In the genomic region with DNA sequence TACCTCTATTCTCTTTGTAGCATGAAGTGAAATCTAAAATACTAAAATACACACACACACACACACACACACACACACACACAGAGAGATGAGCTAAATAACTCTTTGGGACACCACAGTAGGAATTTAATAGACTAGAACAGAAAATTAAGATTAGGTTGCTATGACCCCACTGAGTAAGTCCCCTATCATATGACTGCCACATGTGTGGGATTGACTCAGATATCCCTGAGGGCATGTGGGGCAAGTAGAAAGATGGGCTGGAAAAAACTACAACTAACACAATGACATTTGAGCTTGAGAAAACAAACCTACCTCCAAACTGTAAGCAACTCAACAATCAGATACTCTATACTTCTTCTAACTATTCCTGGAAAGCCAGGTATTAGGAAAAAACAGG, we compare ENCODE assay signal across 1 cellular context.
TF ChIP-seq lines count a peak whose summit lies in the region.

No MANE protein-coding gene starts in this region.

TF ChIP-seq in HEK293, 187 proteins besides CTCF, POLR2A, EP300 and RAD21 (continued from another document and continues in another):
- TF ChIP-seq, protein P1, sequence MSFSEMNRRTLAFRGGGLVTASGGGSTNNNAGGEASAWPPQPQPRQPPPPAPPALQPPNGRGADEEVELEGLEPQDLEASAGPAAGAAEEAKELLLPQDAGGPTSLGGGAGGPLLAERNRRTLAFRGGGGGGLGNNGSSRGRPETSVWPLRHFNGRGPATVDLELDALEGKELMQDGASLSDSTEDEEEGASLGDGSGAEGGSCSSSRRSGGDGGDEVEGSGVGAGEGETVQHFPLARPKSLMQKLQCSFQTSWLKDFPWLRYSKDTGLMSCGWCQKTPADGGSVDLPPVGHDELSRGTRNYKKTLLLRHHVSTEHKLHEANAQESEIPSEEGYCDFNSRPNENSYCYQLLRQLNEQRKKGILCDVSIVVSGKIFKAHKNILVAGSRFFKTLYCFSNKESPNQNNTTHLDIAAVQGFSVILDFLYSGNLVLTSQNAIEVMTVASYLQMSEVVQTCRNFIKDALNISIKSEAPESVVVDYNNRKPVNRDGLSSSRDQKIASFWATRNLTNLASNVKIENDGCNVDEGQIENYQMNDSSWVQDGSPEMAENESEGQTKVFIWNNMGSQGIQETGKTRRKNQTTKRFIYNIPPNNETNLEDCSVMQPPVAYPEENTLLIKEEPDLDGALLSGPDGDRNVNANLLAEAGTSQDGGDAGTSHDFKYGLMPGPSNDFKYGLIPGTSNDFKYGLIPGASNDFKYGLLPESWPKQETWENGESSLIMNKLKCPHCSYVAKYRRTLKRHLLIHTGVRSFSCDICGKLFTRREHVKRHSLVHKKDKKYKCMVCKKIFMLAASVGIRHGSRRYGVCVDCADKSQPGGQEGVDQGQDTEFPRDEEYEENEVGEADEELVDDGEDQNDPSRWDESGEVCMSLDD (tag by site-specific recombination; IDR thresholded peaks at IDR 0.05) = 0 out of 2 replicates have a peak, but pooled peaks have one; percentile 49
- no peak for TF ChIP-seq SETDB1 (IDR thresholded peaks at IDR 0.05; ENCODE audit: insufficient read length, low read length)
- no peak for TF ChIP-seq ZNF837 (tag by site-specific recombination; IDR thresholded peaks at IDR 0.05)
- no peak for TF ChIP-seq EGR2 (tag by site-specific recombination; IDR thresholded peaks at IDR 0.05; ENCODE audit: low read depth)
- TF ChIP-seq ZNF488 (tag by site-specific recombination; IDR thresholded peaks at IDR 0.05) = no peak
- TF ChIP-seq ZNF274 (IDR thresholded peaks at IDR 0.05; ENCODE audit: low read length) = no peak
- TF ChIP-seq ZNF274 (tag by site-specific recombination; IDR thresholded peaks at IDR 0.05; ENCODE audit: borderline replicate concordance) = no peak
- TF ChIP-seq ZNF677 (tag by site-specific recombination; IDR thresholded peaks at IDR 0.05) = no peak
- TF ChIP-seq, protein P2, sequence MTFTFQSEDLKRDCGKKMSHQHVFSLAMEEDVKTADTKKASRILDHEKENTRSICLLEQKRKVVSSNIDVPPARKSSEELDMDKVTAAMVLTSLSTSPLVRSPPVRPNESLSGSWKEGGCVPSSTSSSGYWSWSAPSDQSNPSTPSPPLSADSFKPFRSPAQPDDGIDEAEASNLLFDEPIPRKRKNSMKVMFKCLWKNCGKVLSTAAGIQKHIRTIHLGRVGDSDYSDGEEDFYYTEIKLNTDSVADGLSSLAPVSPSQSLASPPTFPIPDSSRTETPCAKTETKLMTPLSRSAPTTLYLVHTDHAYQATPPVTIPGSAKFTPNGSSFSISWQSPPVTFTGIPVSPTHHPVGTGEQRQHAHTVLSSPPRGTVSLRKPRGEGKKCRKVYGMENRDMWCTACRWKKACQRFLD (tag by site-specific recombination; IDR thresholded peaks at IDR 0.05) = no peak
- TF ChIP-seq ZNF10 (tag by site-specific recombination; IDR thresholded peaks at IDR 0.05) = no peak; the same call in 1 of the 2 replicates
- no peak for TF ChIP-seq REPIN1 (tag by site-specific recombination; IDR thresholded peaks at IDR 0.05; ENCODE audit: low read depth)
- no peak; the same call in 1 of the 2 replicates for TF ChIP-seq GLI2 (tag by site-specific recombination; IDR thresholded peaks at IDR 0.05; ENCODE audit: borderline replicate concordance, low read depth)
- TF ChIP-seq ZNF658 (tag by site-specific recombination; IDR thresholded peaks at IDR 0.05) = no peak
- TF ChIP-seq, protein P3, sequence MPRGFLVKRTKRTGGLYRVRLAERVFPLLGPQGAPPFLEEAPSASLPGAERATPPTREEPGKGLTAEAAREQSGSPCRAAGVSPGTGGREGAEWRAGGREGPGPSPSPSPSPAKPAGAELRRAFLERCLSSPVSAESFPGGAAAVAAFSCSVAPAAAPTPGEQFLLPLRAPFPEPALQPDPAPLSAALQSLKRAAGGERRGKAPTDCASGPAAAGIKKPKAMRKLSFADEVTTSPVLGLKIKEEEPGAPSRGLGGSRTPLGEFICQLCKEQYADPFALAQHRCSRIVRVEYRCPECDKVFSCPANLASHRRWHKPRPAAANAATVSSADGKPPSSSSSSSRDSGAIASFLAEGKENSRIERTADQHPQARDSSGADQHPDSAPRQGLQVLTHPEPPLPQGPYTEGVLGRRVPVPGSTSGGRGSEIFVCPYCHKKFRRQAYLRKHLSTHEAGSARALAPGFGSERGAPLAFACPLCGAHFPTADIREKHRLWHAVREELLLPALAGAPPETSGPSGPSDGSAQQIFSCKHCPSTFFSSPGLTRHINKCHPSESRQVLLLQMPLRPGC (tag by site-specific recombination; IDR thresholded peaks at IDR 0.05) = peak; percentile 85; the same call in 1 of the 2 replicates
- peak; percentile 11; the same call in 1 of the 2 replicates for TF ChIP-seq ZNF146 (tag by site-specific recombination; IDR thresholded peaks at IDR 0.05)
- TF ChIP-seq, protein P4, sequence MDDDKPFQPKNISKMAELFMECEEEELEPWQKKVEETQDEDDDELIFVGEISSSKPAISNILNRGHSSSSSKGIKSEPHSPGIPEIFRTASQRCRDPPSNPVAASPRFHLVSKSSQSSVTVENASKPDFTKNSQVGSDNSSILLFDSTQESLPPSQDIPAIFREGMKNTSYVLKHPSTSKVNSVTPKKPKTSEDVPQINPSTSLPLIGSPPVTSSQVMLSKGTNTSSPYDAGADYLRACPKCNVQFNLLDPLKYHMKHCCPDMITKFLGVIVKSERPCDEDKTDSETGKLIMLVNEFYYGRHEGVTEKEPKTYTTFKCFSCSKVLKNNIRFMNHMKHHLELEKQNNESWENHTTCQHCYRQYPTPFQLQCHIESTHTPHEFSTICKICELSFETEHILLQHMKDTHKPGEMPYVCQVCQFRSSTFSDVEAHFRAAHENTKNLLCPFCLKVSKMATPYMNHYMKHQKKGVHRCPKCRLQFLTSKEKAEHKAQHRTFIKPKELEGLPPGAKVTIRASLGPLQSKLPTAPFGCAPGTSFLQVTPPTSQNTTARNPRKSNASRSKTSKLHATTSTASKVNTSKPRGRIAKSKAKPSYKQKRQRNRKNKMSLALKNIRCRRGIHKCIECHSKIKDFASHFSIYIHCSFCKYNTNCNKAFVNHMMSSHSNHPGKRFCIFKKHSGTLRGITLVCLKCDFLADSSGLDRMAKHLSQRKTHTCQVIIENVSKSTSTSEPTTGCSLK (tag by site-specific recombination; IDR thresholded peaks at IDR 0.05) = no peak
- no peak for TF ChIP-seq ZSCAN16 (tag by site-specific recombination; IDR thresholded peaks at IDR 0.05)
- TF ChIP-seq, protein P5, sequence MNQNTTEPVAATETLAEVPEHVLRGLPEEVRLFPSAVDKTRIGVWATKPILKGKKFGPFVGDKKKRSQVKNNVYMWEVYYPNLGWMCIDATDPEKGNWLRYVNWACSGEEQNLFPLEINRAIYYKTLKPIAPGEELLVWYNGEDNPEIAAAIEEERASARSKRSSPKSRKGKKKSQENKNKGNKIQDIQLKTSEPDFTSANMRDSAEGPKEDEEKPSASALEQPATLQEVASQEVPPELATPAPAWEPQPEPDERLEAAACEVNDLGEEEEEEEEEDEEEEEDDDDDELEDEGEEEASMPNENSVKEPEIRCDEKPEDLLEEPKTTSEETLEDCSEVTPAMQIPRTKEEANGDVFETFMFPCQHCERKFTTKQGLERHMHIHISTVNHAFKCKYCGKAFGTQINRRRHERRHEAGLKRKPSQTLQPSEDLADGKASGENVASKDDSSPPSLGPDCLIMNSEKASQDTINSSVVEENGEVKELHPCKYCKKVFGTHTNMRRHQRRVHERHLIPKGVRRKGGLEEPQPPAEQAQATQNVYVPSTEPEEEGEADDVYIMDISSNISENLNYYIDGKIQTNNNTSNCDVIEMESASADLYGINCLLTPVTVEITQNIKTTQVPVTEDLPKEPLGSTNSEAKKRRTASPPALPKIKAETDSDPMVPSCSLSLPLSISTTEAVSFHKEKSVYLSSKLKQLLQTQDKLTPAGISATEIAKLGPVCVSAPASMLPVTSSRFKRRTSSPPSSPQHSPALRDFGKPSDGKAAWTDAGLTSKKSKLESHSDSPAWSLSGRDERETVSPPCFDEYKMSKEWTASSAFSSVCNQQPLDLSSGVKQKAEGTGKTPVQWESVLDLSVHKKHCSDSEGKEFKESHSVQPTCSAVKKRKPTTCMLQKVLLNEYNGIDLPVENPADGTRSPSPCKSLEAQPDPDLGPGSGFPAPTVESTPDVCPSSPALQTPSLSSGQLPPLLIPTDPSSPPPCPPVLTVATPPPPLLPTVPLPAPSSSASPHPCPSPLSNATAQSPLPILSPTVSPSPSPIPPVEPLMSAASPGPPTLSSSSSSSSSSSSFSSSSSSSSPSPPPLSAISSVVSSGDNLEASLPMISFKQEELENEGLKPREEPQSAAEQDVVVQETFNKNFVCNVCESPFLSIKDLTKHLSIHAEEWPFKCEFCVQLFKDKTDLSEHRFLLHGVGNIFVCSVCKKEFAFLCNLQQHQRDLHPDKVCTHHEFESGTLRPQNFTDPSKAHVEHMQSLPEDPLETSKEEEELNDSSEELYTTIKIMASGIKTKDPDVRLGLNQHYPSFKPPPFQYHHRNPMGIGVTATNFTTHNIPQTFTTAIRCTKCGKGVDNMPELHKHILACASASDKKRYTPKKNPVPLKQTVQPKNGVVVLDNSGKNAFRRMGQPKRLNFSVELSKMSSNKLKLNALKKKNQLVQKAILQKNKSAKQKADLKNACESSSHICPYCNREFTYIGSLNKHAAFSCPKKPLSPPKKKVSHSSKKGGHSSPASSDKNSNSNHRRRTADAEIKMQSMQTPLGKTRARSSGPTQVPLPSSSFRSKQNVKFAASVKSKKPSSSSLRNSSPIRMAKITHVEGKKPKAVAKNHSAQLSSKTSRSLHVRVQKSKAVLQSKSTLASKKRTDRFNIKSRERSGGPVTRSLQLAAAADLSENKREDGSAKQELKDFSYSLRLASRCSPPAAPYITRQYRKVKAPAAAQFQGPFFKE (tag by site-specific recombination; IDR thresholded peaks at IDR 0.05; ENCODE audit: borderline replicate concordance) = no peak
- TF ChIP-seq ZNF423 (tag by site-specific recombination; IDR thresholded peaks at IDR 0.05) = no peak
- TF ChIP-seq TCF7L2 (IDR thresholded peaks at IDR 0.05; ENCODE audit: borderline replicate concordance, low read depth, low read length) = no peak
- peak; percentile 35; the same call in 1 of the 2 replicates for TF ChIP-seq SP3 (tag by site-specific recombination; IDR thresholded peaks at IDR 0.05)
- TF ChIP-seq ZNF248 (tag by site-specific recombination; IDR thresholded peaks at IDR 0.05) = no peak
- TF ChIP-seq, protein P6, sequence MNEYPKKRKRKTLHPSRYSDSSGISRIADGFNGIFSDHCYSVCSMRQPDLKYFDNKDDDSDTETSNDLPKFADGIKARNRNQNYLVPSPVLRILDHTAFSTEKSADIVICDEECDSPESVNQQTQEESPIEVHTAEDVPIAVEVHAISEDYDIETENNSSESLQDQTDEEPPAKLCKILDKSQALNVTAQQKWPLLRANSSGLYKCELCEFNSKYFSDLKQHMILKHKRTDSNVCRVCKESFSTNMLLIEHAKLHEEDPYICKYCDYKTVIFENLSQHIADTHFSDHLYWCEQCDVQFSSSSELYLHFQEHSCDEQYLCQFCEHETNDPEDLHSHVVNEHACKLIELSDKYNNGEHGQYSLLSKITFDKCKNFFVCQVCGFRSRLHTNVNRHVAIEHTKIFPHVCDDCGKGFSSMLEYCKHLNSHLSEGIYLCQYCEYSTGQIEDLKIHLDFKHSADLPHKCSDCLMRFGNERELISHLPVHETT (tag by site-specific recombination; IDR thresholded peaks at IDR 0.05) = peak; percentile 94
- TF ChIP-seq PRDM10 (tag by site-specific recombination; IDR thresholded peaks at IDR 0.05) = peak; percentile 58
- TF ChIP-seq ZFP41 (tag by site-specific recombination; IDR thresholded peaks at IDR 0.05; ENCODE audit: borderline replicate concordance) = no peak
- TF ChIP-seq ZBTB48 (tag by site-specific recombination; IDR thresholded peaks at IDR 0.05) = no peak
- TF ChIP-seq ZNF626 (tag by site-specific recombination; IDR thresholded peaks at IDR 0.05) = no peak
- TF ChIP-seq ZNF513 (tag by site-specific recombination; IDR thresholded peaks at IDR 0.05) = no peak
- TF ChIP-seq ZNF175 (tag by site-specific recombination; IDR thresholded peaks at IDR 0.05) = no peak
- no peak for TF ChIP-seq ZNF76 (tag by site-specific recombination; IDR thresholded peaks at IDR 0.05; ENCODE audit: borderline replicate concordance, low read depth)
- TF ChIP-seq ZNF324 (tag by site-specific recombination; IDR thresholded peaks at IDR 0.05) = peak; percentile 50; the same call in 1 of the 2 replicates
- TF ChIP-seq ZBTB17 (tag by site-specific recombination; IDR thresholded peaks at IDR 0.05) = peak; percentile 77
- TF ChIP-seq ZNF112 (tag by site-specific recombination; IDR thresholded peaks at IDR 0.05) = no peak
- TF ChIP-seq HOXC10 (CRISPR knock-in tag; IDR thresholded peaks at IDR 0.05) = no peak
